20 cellular contexts compared by ENCODE assay signal in the genomic region with DNA sequence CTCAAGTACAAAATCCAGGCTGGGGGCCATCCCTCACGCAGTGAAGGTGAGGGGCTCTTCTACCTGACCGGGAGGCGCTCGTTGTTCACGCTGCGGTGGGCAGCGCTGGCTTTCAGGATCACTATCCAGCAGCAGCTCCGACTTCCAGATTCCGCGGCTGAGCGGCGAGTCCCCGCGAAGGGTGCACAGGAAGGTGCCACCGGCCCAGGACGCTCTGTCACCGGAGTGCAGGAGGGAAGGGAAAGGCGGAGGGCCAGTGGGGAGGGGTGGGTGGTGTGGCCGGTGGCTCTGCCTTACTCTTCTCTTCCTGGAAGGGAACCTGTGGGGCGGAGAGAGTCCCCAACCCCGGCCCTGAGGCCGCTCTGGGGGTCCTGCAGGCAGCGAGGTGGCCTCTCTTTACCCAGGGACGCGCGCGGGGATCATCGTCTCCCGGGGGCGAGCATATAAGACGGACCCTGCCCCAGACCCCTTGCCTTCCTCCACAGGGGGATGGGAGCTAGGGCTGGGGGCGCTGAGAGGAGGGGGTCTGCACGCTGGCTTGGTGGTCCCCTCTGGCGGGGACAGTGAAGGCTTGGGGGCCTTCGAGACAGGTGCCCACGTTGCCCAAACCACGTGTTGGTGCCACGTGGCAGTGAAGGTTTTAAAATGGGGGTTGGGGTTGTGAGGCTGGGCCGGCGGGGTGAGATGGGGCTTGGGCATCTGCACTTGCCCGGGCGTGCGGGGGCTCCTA. TPM values are rescaled to one million over a fixed set of nuclear protein-coding genes. Genes with fewer than 3 reads are reported as not detected.
DNase-seq lines count a peak whose midpoint lies in the region; ATAC-seq and TF ChIP-seq lines count a peak whose summit lies in the region.
"Had no signal": no experiment of that assay in that cellular context is flagged by ENCODE, and none has a peak within 500 bp of the region (broad histone marks: within the 10 kb centered on the region; RNA-seq: fewer than 3 reads in every experiment).

No MANE protein-coding gene starts in this region.

- no peak for TF ChIP-seq CTCF in activated CD8-positive, alpha-beta T cell treated with anti-CD3 and anti-CD28 coated beads for 36 hours (IDR thresholded peaks at IDR 0.05)
- no peak for TF ChIP-seq CTCF in progenitor cell of endocrine pancreas (IDR thresholded peaks at IDR 0.05; ENCODE audit: unreplicated experiment)

- no peak for ATAC-seq in activated CD8-positive, alpha-beta T cell treated with anti-CD3 and anti-CD28 coated beads, Interleukin-2, amount 10 ng/mL, durations not matched to agents 7 days and 5 days
- no peak for ATAC-seq in activated CD8-positive, alpha-beta T cell treated with anti-CD3 and anti-CD28 coated beads for 36 hours
- ATAC-seq in HG03460 (IDR thresholded peaks at IDR 0.05; ENCODE audit: unreplicated experiment) (no peak), HG02970 (IDR thresholded peaks at IDR 0.05; ENCODE audit: low FRiP score, unreplicated experiment) (no peak)
- ATAC-seq in activated CD8-positive, alpha-beta memory T cell treated with anti-CD3 and anti-CD28 coated beads, Interleukin-2, amount 10 ng/mL, durations not matched to agents 7 days and 5 days, result no peak

- H3K36me3 Mint-ChIP-seq in activated CD8-positive, alpha-beta T cell treated with anti-CD3 and anti-CD28 coated beads, Interleukin-2, amount 10 ng/mL, durations not matched to agents 7 days and 5 days (ENCODE audit: low read depth), result no peaks in the 10 kb centered on the region
- H3K36me3 Mint-ChIP-seq in activated CD8-positive, alpha-beta T cell treated with anti-CD3 and anti-CD28 coated beads for 36 hours (ENCODE audit: low read depth), result no peaks in the 10 kb centered on the region
- peaks cover 2% of the 10 kb centered on the region for H3K36me3 Mint-ChIP-seq in progenitor cell of endocrine pancreas (ENCODE audit: insufficient read depth)
- H3K36me3 Mint-ChIP-seq in activated CD8-positive, alpha-beta memory T cell treated with anti-CD3 and anti-CD28 coated beads, Interleukin-2, amount 10 ng/mL, durations not matched to agents 7 days and 5 days, result no peaks in the 10 kb centered on the region
- H3K36me3 Mint-ChIP-seq: CD14-positive monocyte had no signal

- no peak overlapping the region for H3K27ac Mint-ChIP-seq in activated CD8-positive, alpha-beta T cell treated with anti-CD3 and anti-CD28 coated beads, Interleukin-2, amount 10 ng/mL, durations not matched to agents 7 days and 5 days
- no peak overlapping the region for H3K27ac Mint-ChIP-seq in activated CD8-positive, alpha-beta T cell treated with anti-CD3 and anti-CD28 coated beads for 36 hours
- peak overlapping the region; percentile 52 for H3K27ac Mint-ChIP-seq in progenitor cell of endocrine pancreas
- H3K27ac Mint-ChIP-seq in activated CD8-positive, alpha-beta memory T cell treated with anti-CD3 and anti-CD28 coated beads, Interleukin-2, amount 10 ng/mL, durations not matched to agents 7 days and 5 days, result no peak overlapping the region

- no peak overlapping the region for H3K4me3 ChIP-seq in H7 (ENCODE audit: insufficient read depth, low read depth, low read length)
- H3K4me3 ChIP-seq: PC-9 had no signal

- H3K27me3 ChIP-seq in H7 (ENCODE audit: control insufficient read depth, insufficient read depth, low read length), result no peaks in the 10 kb centered on the region
- H3K27me3 ChIP-seq: BE2C had no signal

- no peak overlapping the region for H3K4me3 Mint-ChIP-seq in activated CD8-positive, alpha-beta T cell treated with anti-CD3 and anti-CD28 coated beads, Interleukin-2, amount 10 ng/mL, durations not matched to agents 7 days and 5 days
- H3K4me3 Mint-ChIP-seq in activated CD8-positive, alpha-beta T cell treated with anti-CD3 and anti-CD28 coated beads for 36 hours, result no peak overlapping the region
- H3K4me3 Mint-ChIP-seq in progenitor cell of endocrine pancreas (ENCODE audit: low read depth), result no peak overlapping the region
- no peak overlapping the region for H3K4me3 Mint-ChIP-seq in activated CD8-positive, alpha-beta memory T cell treated with anti-CD3 and anti-CD28 coated beads, Interleukin-2, amount 10 ng/mL, durations not matched to agents 7 days and 5 days
- H3K4me3 Mint-ChIP-seq: CD14-positive monocyte had no signal

- H3K36me3 ChIP-seq in H7 (replicated peaks; ENCODE audit: control insufficient read depth, insufficient read depth, low read length), result no peaks in the 10 kb centered on the region
- H3K36me3 ChIP-seq: BE2C had no signal

- intact Hi-C loops in activated CD8-positive, alpha-beta T cell treated with anti-CD3 and anti-CD28 coated beads for 36 hours (cut with micrococcal nuclease), result no loop called here

- H3K27me3 Mint-ChIP-seq in activated CD8-positive, alpha-beta T cell treated with anti-CD3 and anti-CD28 coated beads, Interleukin-2, amount 10 ng/mL, durations not matched to agents 7 days and 5 days (ENCODE audit: low read depth), result no peaks in the 10 kb centered on the region
- H3K27me3 Mint-ChIP-seq in activated CD8-positive, alpha-beta T cell treated with anti-CD3 and anti-CD28 coated beads for 36 hours, result no peaks in the 10 kb centered on the region
- peaks cover 4% of the 10 kb centered on the region for H3K27me3 Mint-ChIP-seq in progenitor cell of endocrine pancreas
- H3K27me3 Mint-ChIP-seq in activated CD8-positive, alpha-beta memory T cell treated with anti-CD3 and anti-CD28 coated beads, Interleukin-2, amount 10 ng/mL, durations not matched to agents 7 days and 5 days, result peaks cover 4% of the 10 kb centered on the region

- H3K9me3 Mint-ChIP-seq in activated CD8-positive, alpha-beta T cell treated with anti-CD3 and anti-CD28 coated beads, Interleukin-2, amount 10 ng/mL, durations not matched to agents 7 days and 5 days (ENCODE audit: insufficient read depth), result peaks cover 6% of the 10 kb centered on the region
- peaks cover 7% of the 10 kb centered on the region for H3K9me3 Mint-ChIP-seq in activated CD8-positive, alpha-beta T cell treated with anti-CD3 and anti-CD28 coated beads for 36 hours
- peaks cover 4% of the 10 kb centered on the region for H3K9me3 Mint-ChIP-seq in progenitor cell of endocrine pancreas (ENCODE audit: low read depth)
- peaks cover 5% of the 10 kb centered on the region for H3K9me3 Mint-ChIP-seq in activated CD8-positive, alpha-beta memory T cell treated with anti-CD3 and anti-CD28 coated beads, Interleukin-2, amount 10 ng/mL, durations not matched to agents 7 days and 5 days (ENCODE audit: low read depth)

- peak; percentile 13 for DNase-seq in activated CD8-positive, alpha-beta T cell treated with anti-CD3 and anti-CD28 coated beads, Interleukin-2, amount 10 ng/mL, durations not matched to agents 7 days and 5 days
- DNase-seq in activated CD8-positive, alpha-beta T cell treated with anti-CD3 and anti-CD28 coated beads for 36 hours, result no peak
- peak; percentile 45 for DNase-seq in H7
- peak; percentile 41 for DNase-seq in islet precursor cell
- DNase-seq in progenitor cell of endocrine pancreas (ENCODE audit: low spot score, unreplicated experiment), result no peak
- DNase-seq in activated CD8-positive, alpha-beta memory T cell treated with anti-CD3 and anti-CD28 coated beads, Interleukin-2, amount 10 ng/mL, durations not matched to agents 7 days and 5 days, result no peak
- DNase-seq: BE2C, DMS153, DND-41, NCI-H1048, NCI-H1417, NCI-H1694, NCI-H2081, NCI-H2227 treated with DMSO at 0.1 percent for 48 hours, NCI-H526 treated with DMSO at 0.1 percent for 48 hours, PC-9, SHP77 treated with DMSO at 0.1 percent for 48 hours had no signal

- no peaks in the 10 kb centered on the region for H3K4me1 Mint-ChIP-seq in activated CD8-positive, alpha-beta T cell treated with anti-CD3 and anti-CD28 coated beads, Interleukin-2, amount 10 ng/mL, durations not matched to agents 7 days and 5 days (ENCODE audit: low read depth)
- H3K4me1 Mint-ChIP-seq in activated CD8-positive, alpha-beta T cell treated with anti-CD3 and anti-CD28 coated beads for 36 hours (ENCODE audit: low read depth), result no peaks in the 10 kb centered on the region
- no peaks in the 10 kb centered on the region for H3K4me1 Mint-ChIP-seq in progenitor cell of endocrine pancreas (ENCODE audit: low read depth)
- H3K4me1 Mint-ChIP-seq in activated CD8-positive, alpha-beta memory T cell treated with anti-CD3 and anti-CD28 coated beads, Interleukin-2, amount 10 ng/mL, durations not matched to agents 7 days and 5 days, result no peaks in the 10 kb centered on the region
- H3K4me1 Mint-ChIP-seq: CD14-positive monocyte had no signal

- POLR2A ChIA-PET in activated CD8-positive, alpha-beta T cell treated with anti-CD3 and anti-CD28 coated beads, Interleukin-2, amount 10 ng/mL, durations not matched to agents 7 days and 5 days (lab: Charles Lee), result no interaction called here
- POLR2A ChIA-PET in activated CD8-positive, alpha-beta T cell treated with anti-CD3 and anti-CD28 coated beads for 36 hours (lab: Charles Lee), result no interaction called here

- CTCF ChIA-PET in activated CD8-positive, alpha-beta T cell treated with anti-CD3 and anti-CD28 coated beads, Interleukin-2, amount 10 ng/mL, durations not matched to agents 7 days and 5 days (lab: Charles Lee), result no interaction called here
- CTCF ChIA-PET in activated CD8-positive, alpha-beta T cell treated with anti-CD3 and anti-CD28 coated beads for 36 hours (lab: Charles Lee), result no interaction called here
- CTCF ChIA-PET in activated CD8-positive, alpha-beta memory T cell treated with anti-CD3 and anti-CD28 coated beads, Interleukin-2, amount 10 ng/mL, durations not matched to agents 7 days and 5 days (lab: Charles Lee), result no interaction called here

RNA-seq across cellular contexts. Expression of a gene that starts 26.9 kb away (rescaled TPM):
- 1 to 10 TPM; 7.1 to 8.1 TPM for total RNA-seq in activated CD8-positive, alpha-beta T cell treated with anti-CD3 and anti-CD28 coated beads, Interleukin-2, amount 10 ng/mL, durations not matched to agents 7 days and 5 days
- 10 to 100 TPM; 12.5 to 13.0 TPM for total RNA-seq in activated CD8-positive, alpha-beta T cell treated with anti-CD3 and anti-CD28 coated beads for 36 hours
- 76.3 and 102 TPM in 2 replicates for total RNA-seq in H7 (2014; rRNA removed; shearing (Covaris generic))
- total RNA-seq in progenitor cell of endocrine pancreas, result 74.5 and 81.2 TPM in 2 replicates
- 1 to 10 TPM; 7.0 to 8.6 TPM for total RNA-seq in activated CD8-positive, alpha-beta memory T cell treated with anti-CD3 and anti-CD28 coated beads, Interleukin-2, amount 10 ng/mL, durations not matched to agents 7 days and 5 days

Comparison
In these comparisons a context has a peak if more than half of its experiments do, and no peak if none do; other contexts are left out.
1. DNase-seq: peak in activated CD8-positive, alpha-beta T cell treated with anti-CD3 and anti-CD28 coated beads, Interleukin-2, amount 10 ng/mL, durations not matched to agents 7 days and 5 days (single experiment), H7 (single experiment) and islet precursor cell (single experiment); none in activated CD8-positive, alpha-beta T cell treated with anti-CD3 and anti-CD28 coated beads for 36 hours (single experiment), progenitor cell of endocrine pancreas (single experiment) and activated CD8-positive, alpha-beta memory T cell treated with anti-CD3 and anti-CD28 coated beads, Interleukin-2, amount 10 ng/mL, durations not matched to agents 7 days and 5 days (single experiment).